ENCODE assay signal across 22 cellular contexts in genomic region chr11:57224537-57224936, GRCh38. TPM values are rescaled to one million over a fixed set of nuclear protein-coding genes. Genes with fewer than 3 reads are reported as not detected.
DNase-seq lines count a peak whose midpoint lies in the region; ATAC-seq, FAIRE-seq and TF ChIP-seq lines count a peak whose summit lies in the region.
"Had no signal": no experiment of that assay in that cellular context is flagged by ENCODE, and none has a peak within 500 bp of the region (broad histone marks: within the 10 kb centered on the region; RNA-seq: fewer than 3 reads in every experiment).

No MANE protein-coding gene starts in this region.

- in situ Hi-C loops in HepG2 (cut with HindIII; ENCODE audit: extremely low pct_ligation_motif_present, low pct_unique_long_range_greater_than_20kb): no loop called here

- ATAC-seq in PC-3 (peak; percentile 61), HepG2 (no peak), HG02970 (IDR thresholded peaks at IDR 0.05; ENCODE audit: low FRiP score, unreplicated experiment) (no peak)
- ATAC-seq: body of pancreas, left lung had no signal

- no peak for TF ChIP-seq RAD21 in HepG2 (CRISPR knock-in tag; IDR thresholded peaks at IDR 0.05)

- H3K27ac ChIP-seq in PC-3 (ENCODE audit: low read length): no peak overlapping the region
- H3K27ac ChIP-seq in epithelial cell of prostate: no peak overlapping the region
- H3K27ac ChIP-seq in HepG2 (ENCODE audit: extremely low read length, insufficient read depth, low read length): no peak overlapping the region
- H3K27ac ChIP-seq: body of pancreas, esophagus squamous epithelium, left lung, PC-9, thyroid gland had no signal

- H2AFZ ChIP-seq in PC-3 (ENCODE audit: low read length) (no peak overlapping the region), HepG2 (ENCODE audit: low read length) (no peak overlapping the region)
- H2AFZ ChIP-seq: PC-9 had no signal

- H3K36me3 ChIP-seq in PC-3 (ENCODE audit: low read depth, low read length): no peaks in the 10 kb centered on the region
- no peaks in the 10 kb centered on the region for H3K36me3 ChIP-seq in HepG2 (replicated peaks in 1 of 2; ENCODE audit: control insufficient read depth in 1 of 2, insufficient read depth in 2 of 2, low read length in 2 of 2)
- H3K36me3 ChIP-seq: esophagus squamous epithelium, left lung, MG63, thyroid gland had no signal

- H3K27me3 ChIP-seq in PC-3 (ENCODE audit: low read length) (peaks cover 48% of the 10 kb centered on the region), HepG2 (ENCODE audit: control insufficient read depth in 1 of 2, insufficient read depth in 2 of 2, low read length in 2 of 2) (0 out of 5 replicates have a peak, but pooled peaks cover 0 to 1% of the 10 kb centered on the region in 2 experiments)
- H3K27me3 ChIP-seq: body of pancreas, left lung, MG63, thyroid gland had no signal

- H3F3A ChIP-seq in PC-3 (ENCODE audit: low read length, unreplicated experiment): no peaks in the 10 kb centered on the region

- TF ChIP-seq EP300 in HepG2 (IDR thresholded peaks at IDR 0.05; ENCODE audit: low read depth in 2 of 2, low read length in 2 of 2): no peak
- no peak for TF ChIP-seq EP300 in HepG2 (CRISPR knock-in tag; IDR thresholded peaks at IDR 0.05; ENCODE audit: borderline replicate concordance)

- no peaks in the 10 kb centered on the region for H4K20me1 ChIP-seq in PC-3 (ENCODE audit: low read length)
- H4K20me1 ChIP-seq in HepG2 (ENCODE audit: insufficient read depth, low read length): no peaks in the 10 kb centered on the region

- no peaks in the 10 kb centered on the region for H3K9me2 ChIP-seq in PC-3 (replicated peaks; ENCODE audit: low read length)

- TF ChIP-seq CTCF in PC-3 (conservative IDR thresholded peaks at IDR 0.05; ENCODE audit: low read depth, low read length) (no peak), HepG2 (CRISPR knock-in tag; IDR thresholded peaks at IDR 0.05) (no peak)

- CTCF ChIA-PET in PC-3 (lab: Charles Lee): no interaction called here
- CTCF ChIA-PET in HepG2 (lab: Yijun Ruan, JAX; ENCODE audit: low intra/inter-chr PET ratio, low total read pairs): no interaction called here

- POLR2A ChIA-PET in PC-3 (lab: Charles Lee; ENCODE audit: unreplicated experiment) (no interaction called here), HepG2 (lab: Yijun Ruan, JAX) (no interaction called here)

- H3K9ac ChIP-seq in PC-3 (ENCODE audit: low read length) (no peak overlapping the region), HepG2 (ENCODE audit: insufficient read depth, low read depth, low read length) (no peak overlapping the region)

- no peak overlapping the region for H3K4me3 ChIP-seq in PC-3 (ENCODE audit: low read length)
- H3K4me3 ChIP-seq in HepG2 (replicated peaks in 1 of 3; ENCODE audit: insufficient read depth in 1 of 3, low read depth in 2 of 3, low read length in 3 of 3): no peak overlapping the region
- H3K4me3 ChIP-seq: body of pancreas, esophagus squamous epithelium, left lung, MG63, PC-9, thyroid gland had no signal

- no peak overlapping the region for H3K4me2 ChIP-seq in PC-3 (ENCODE audit: low read length)
- H3K4me2 ChIP-seq in HepG2 (ENCODE audit: low read depth, low read length): no peak overlapping the region
- H3K4me2 ChIP-seq: PC-9 had no signal

- FAIRE-seq in HepG2 (lab: Jason Lieb, UNC): no peak

- intact Hi-C loops in PC-3 (cut with micrococcal nuclease): no loop called here
- intact Hi-C loops in HepG2 (cut with micrococcal nuclease; ENCODE audit: unreplicated experiment): no loop called here

- H3K79me2 ChIP-seq in PC-3 (ENCODE audit: low read length) (no peaks in the 10 kb centered on the region), HepG2 (ENCODE audit: insufficient read depth, low read length) (no peaks in the 10 kb centered on the region)

- no peaks in the 10 kb centered on the region for H3K9me3 ChIP-seq in PC-3 (ENCODE audit: low read length)
- H3K9me3 ChIP-seq in HepG2 (ENCODE audit: low read length): no peaks in the 10 kb centered on the region
- H3K9me3 ChIP-seq: body of pancreas, esophagus squamous epithelium, left lung, thyroid gland had no signal

- TF ChIP-seq POLR2A in HepG2 (IDR thresholded peaks at IDR 0.05; ENCODE audit: insufficient read depth in 1 of 2, low read depth in 2 of 2, low read length in 2 of 2): no peak

- H3K4me1 ChIP-seq in PC-3 (ENCODE audit: insufficient read depth, low read length) (no peaks in the 10 kb centered on the region), HepG2 (ENCODE audit: insufficient read depth, low read length) (no peaks in the 10 kb centered on the region)
- H3K4me1 ChIP-seq: body of pancreas, left lung, thyroid gland had no signal

- DNase-seq in Daoy (ENCODE audit: low read depth): peak; percentile 10
- DNase-seq in PC-3: peak; percentile 56
- DNase-seq in epithelial cell of prostate (ENCODE audit: low read depth, low spot score): peak; percentile 33
- DNase-seq in renal cortical epithelial cell (ENCODE audit: low read depth): peak; percentile 51
- DNase-seq in HepG2 (ENCODE audit: low spot score): no peak
- DNase-seq in mucosa of gallbladder (ENCODE audit: low spot score): no peak
- no peak for DNase-seq in stimulated activated CD4-positive, alpha-beta T cell treated with anti-CD3 and anti-CD28 coated beads, Interleukin-2, amount 100 ng/mL, for 24 hours
- DNase-seq: activated CD4-positive, alpha-beta T cell treated with anti-CD3 and anti-CD28 coated beads, Interleukin-2, amount 10 ng/mL, durations not matched to agents 24 days and 14 days; activated CD8-positive, alpha-beta memory T cell treated with anti-CD3 and anti-CD28 coated beads, Interleukin-2, amount 50 U/mL, for 48 hours; activated naive CD4-positive, alpha-beta T cell treated with anti-CD3 and anti-CD28 coated beads for 36 hours; body of pancreas; DMS79; esophagus squamous epithelium; left lung; MG63; NCI-H2081 treated with DMSO at 0.1 percent for 48 hours; NCI-H69; thyroid gland had no signal

- no TSS peak for BruUV-seq in PC-3 (replicated peaks; lab: Mats Ljungman, UMichigan)
- BruUV-seq in HepG2 (replicated peaks; lab: Mats Ljungman, UMichigan): no TSS peak

TF ChIP-seq in HepG2, 621 proteins besides CTCF, POLR2A, EP300 and RAD21 (continues in another document):
- TF ChIP-seq ZNF616 (CRISPR knock-in tag; IDR thresholded peaks at IDR 0.05; ENCODE audit: low read depth) (no peak), GFI1 (CRISPR knock-in tag; IDR thresholded peaks at IDR 0.05; ENCODE audit: borderline replicate concordance) (no peak), STAG1 (CRISPR knock-in tag; IDR thresholded peaks at IDR 0.05) (no peak), ZNF678 (CRISPR knock-in tag; IDR thresholded peaks at IDR 0.05) (no peak)

RNA-seq across cellular contexts. Expression of gene APLNR, which starts 12.5 kb away (rescaled TPM):
- not detected in 2 replicates for total RNA-seq in Daoy (2014; rRNA removed; shearing (Covaris generic))
- total RNA-seq in PC-3 (2014; rRNA removed) (not detected in 2 replicates), renal cortical epithelial cell (not detected in 2 replicates), HepG2 (2016; rRNA removed; fragmentation: Illumina TruSeq; extraction: Trizol) (not detected in 2 replicates), mucosa of gallbladder (4.0 TPM)
- total RNA-seq in HepG2 (2016; cell fraction: cytosol; rRNA removed; fragmentation: Illumina TruSeq; extraction: Trizol; ENCODE audit: low read depth): not detected in 2 replicates
- not detected in 2 replicates for total RNA-seq in HepG2 (2016; cell fraction: insoluble cytoplasmic fraction; rRNA removed; fragmentation: Illumina TruSeq; extraction: Trizol)
- not detected in 2 replicates for total RNA-seq in HepG2 (2016; cell fraction: membrane; rRNA removed; fragmentation: Illumina TruSeq; extraction: Trizol)
- total RNA-seq in HepG2 (2016; cell fraction: nucleus; rRNA removed; fragmentation: Illumina TruSeq; extraction: Trizol): not detected in 2 replicates
- not detected in 2 replicates for polyA plus RNA-seq in HepG2 (2011; rRNA removed)
- not detected in 2 replicates for polyA plus RNA-seq in HepG2 (2011; cell fraction: cytosol; rRNA removed)
- polyA plus RNA-seq in HepG2 (2011; cell fraction: nucleus; rRNA removed): not detected in 2 replicates
- not detected in 2 replicates for polyA plus RNA-seq in HepG2 (2012)
- not detected in 2 replicates for polyA plus RNA-seq in HepG2 (2016; cell fraction: cytosol; fragmentation: Illumina TruSeq; extraction: Trizol; ENCODE audit: low read depth)
- polyA plus RNA-seq in HepG2 (2016; cell fraction: insoluble cytoplasmic fraction; fragmentation: Illumina TruSeq; extraction: Trizol; ENCODE audit: low read depth): not detected in 2 replicates
- not detected in 2 replicates for polyA plus RNA-seq in HepG2 (2016; cell fraction: membrane; fragmentation: Illumina TruSeq; extraction: Trizol; ENCODE audit: low read depth)
- not detected in 2 replicates for polyA plus RNA-seq in HepG2 (2016; cell fraction: nucleus; fragmentation: Illumina TruSeq; extraction: Trizol; ENCODE audit: insufficient read depth, low read depth)
- 0.05 TPM in 1 of 2 replicates, not detected in the other for polyA minus RNA-seq in HepG2 (2011; rRNA and poly(A)+ RNA removed; ENCODE audit: low replicate concordance)
- polyA minus RNA-seq in HepG2 (2011; cell fraction: cytosol; rRNA and poly(A)+ RNA removed): not detected in 2 replicates
- polyA minus RNA-seq in HepG2 (2011; cell fraction: nucleus; rRNA and poly(A)+ RNA removed): not detected in 2 replicates
- total RNA-seq: activated CD4-positive, alpha-beta T cell treated with anti-CD3 and anti-CD28 coated beads, Interleukin-2, amount 10 ng/mL, durations not matched to agents 24 days and 14 days; activated naive CD4-positive, alpha-beta T cell treated with anti-CD3 and anti-CD28 coated beads for 36 hours; HT-29; osteocyte; PC-9 had no signal

RNA-seq across cellular contexts. Expression of gene LRRC55, which starts 42.8 kb away (rescaled TPM):
- under 0.01 and 0.03 TPM in 2 replicates for total RNA-seq in Daoy (2014; rRNA removed; shearing (Covaris generic))
- total RNA-seq in PC-3 (2014; rRNA removed): not detected in 2 replicates
- not detected in 2 replicates for total RNA-seq in renal cortical epithelial cell
- total RNA-seq in HepG2 (2016; rRNA removed; fragmentation: Illumina TruSeq; extraction: Trizol): not detected in 2 replicates
- not detected in 2 replicates for total RNA-seq in HepG2 (2016; cell fraction: cytosol; rRNA removed; fragmentation: Illumina TruSeq; extraction: Trizol; ENCODE audit: low read depth)
- total RNA-seq in HepG2 (2016; cell fraction: insoluble cytoplasmic fraction; rRNA removed; fragmentation: Illumina TruSeq; extraction: Trizol): not detected in 2 replicates
- not detected in 2 replicates for total RNA-seq in HepG2 (2016; cell fraction: membrane; rRNA removed; fragmentation: Illumina TruSeq; extraction: Trizol)
- not detected in 2 replicates for total RNA-seq in HepG2 (2016; cell fraction: nucleus; rRNA removed; fragmentation: Illumina TruSeq; extraction: Trizol)
- polyA plus RNA-seq in HepG2 (2011; rRNA removed): not detected in 2 replicates
- not detected in 2 replicates for polyA plus RNA-seq in HepG2 (2011; cell fraction: cytosol; rRNA removed)
- not detected in 2 replicates for polyA plus RNA-seq in HepG2 (2011; cell fraction: nucleus; rRNA removed)
- polyA plus RNA-seq in HepG2 (2012): not detected in 2 replicates
- not detected in 2 replicates for polyA plus RNA-seq in HepG2 (2016; cell fraction: cytosol; fragmentation: Illumina TruSeq; extraction: Trizol; ENCODE audit: low read depth)
- polyA plus RNA-seq in HepG2 (2016; cell fraction: insoluble cytoplasmic fraction; fragmentation: Illumina TruSeq; extraction: Trizol; ENCODE audit: low read depth): not detected in 2 replicates
- polyA plus RNA-seq in HepG2 (2016; cell fraction: membrane; fragmentation: Illumina TruSeq; extraction: Trizol; ENCODE audit: low read depth): not detected in 2 replicates
- not detected in 2 replicates for polyA plus RNA-seq in HepG2 (2016; cell fraction: nucleus; fragmentation: Illumina TruSeq; extraction: Trizol; ENCODE audit: insufficient read depth, low read depth)
- not detected in 2 replicates for polyA minus RNA-seq in HepG2 (2011; rRNA and poly(A)+ RNA removed; ENCODE audit: low replicate concordance)
- polyA minus RNA-seq in HepG2 (2011; cell fraction: cytosol; rRNA and poly(A)+ RNA removed): not detected in 2 replicates
- polyA minus RNA-seq in HepG2 (2011; cell fraction: nucleus; rRNA and poly(A)+ RNA removed): not detected in 2 replicates
- 0.09 TPM for total RNA-seq in mucosa of gallbladder
- total RNA-seq: activated CD4-positive, alpha-beta T cell treated with anti-CD3 and anti-CD28 coated beads, Interleukin-2, amount 10 ng/mL, durations not matched to agents 24 days and 14 days; activated naive CD4-positive, alpha-beta T cell treated with anti-CD3 and anti-CD28 coated beads for 36 hours; body of pancreas; HT-29; osteocyte; PC-9 had no signal

Comparison
In these comparisons a context has a peak if more than half of its experiments do, and no peak if none do; other contexts are left out.
1. DNase-seq: peak in Daoy (single experiment), PC-3 (single experiment), epithelial cell of prostate (single experiment) and renal cortical epithelial cell (single experiment); none in HepG2 (single experiment), mucosa of gallbladder (single experiment) and stimulated activated CD4-positive, alpha-beta T cell treated with anti-CD3 and anti-CD28 coated beads, Interleukin-2, amount 100 ng/mL, for 24 hours (0 of 2).